10 cellular contexts compared by ENCODE assay signal in genomic region chr6:121560476-121560875, GRCh38.
"Had no signal": no experiment of that assay in that cellular context is flagged by ENCODE, and none has a peak within 500 bp of the region (broad histone marks: within the 10 kb centered on the region; RNA-seq: fewer than 3 reads in every experiment).

No MANE protein-coding gene starts in this region.

- H3K9ac ChIP-seq: GM23248 had no signal

- H3K9me3 ChIP-seq: HAP-1 had no signal

- H2AFZ ChIP-seq: GM23248 had no signal

- H3K4me1 Mint-ChIP-seq: H9 had no signal

- H3K4me3 Mint-ChIP-seq: H9, HFFc6 had no signal

- H3K27ac Mint-ChIP-seq: H9, HFFc6 had no signal

- FAIRE-seq: H1, H54 had no signal

- H3K36me3 ChIP-seq: HAP-1 had no signal

- H3K4me3 ChIP-seq: GM23248, HAP-1 had no signal

- ATAC-seq: HCT116 had no signal

- DNase-seq: GM23248, GOT3, H7, H9, HCEC 1CT, HFFc6 had no signal

- H3K4me1 ChIP-seq: HAP-1 had no signal

- H3K27ac ChIP-seq: GM23248 had no signal
